In genomic region chr5:93741136-93741811, GRCh38 we compare ENCODE assay signal across 24 cellular contexts. TPM values are rescaled to one million over a fixed set of nuclear protein-coding genes. Genes with fewer than 3 reads are reported as not detected.
A peak's percentile ranks its signal among the peaks of the same experiment; 100 is the strongest.
DNase-seq lines count a peak whose midpoint lies in the region; ATAC-seq and TF ChIP-seq lines count a peak whose summit lies in the region.
"Had no signal": no experiment of that assay in that cellular context is flagged by ENCODE, and none has a peak within 500 bp of the region (broad histone marks: within the 10 kb centered on the region; RNA-seq: fewer than 3 reads in every experiment).

POU5F2 (minus strand) TSS chr5:93741600; CDS start chr5:93741563, 37 bp downstream.

- ATAC-seq in aorta (ENCODE audit: low FRiP score): peak; percentile 19
- ATAC-seq: activated naive CD4-positive, alpha-beta T cell treated with anti-CD3 and anti-CD28 coated beads, Interleukin-2, amount 50 U/mL, for 72 hours; stimulated activated effector memory CD8-positive, alpha-beta T cell treated with anti-CD3 and anti-CD28 coated beads, Interleukin-12 subunit alpha, Interleukin-12 subunit beta, amount 100 ng/mL, for 72 hours; T-cell had no signal

- H3K79me2 ChIP-seq in OCI-LY3 (ENCODE audit: low read length): no peaks in the 10 kb centered on the region
- H3K79me2 ChIP-seq: hepatocyte had no signal

- no peak within 1 kb of the TSS for H3K27ac Mint-ChIP-seq in T-helper 2 cell treated with Interferon-gamma antibody and Interleukin-4, amounts not matched to agents 5 μg/mL and 100 μg/mL, for 36 hours
- H3K27ac Mint-ChIP-seq: activated naive CD4-positive, alpha-beta T cell treated with anti-CD3 and anti-CD28 coated beads, Interleukin-2, amount 50 U/mL, for 72 hours; activated T-helper 1 cell treated with anti-CD3 and anti-CD28 coated beads, Interleukin-12 subunit alpha, Interleukin-12 subunit beta, Interleukin-2, Interleukin-4 antibody, amounts not matched to agents 30 ng/mL and 10 ng/mL and 1 ng/mL, durations not matched to agents 14 hours and 24 hours and 36 hours; B cell; stimulated activated effector memory CD8-positive, alpha-beta T cell treated with anti-CD3 and anti-CD28 coated beads, Interleukin-12 subunit alpha, Interleukin-12 subunit beta, amount 100 ng/mL, for 72 hours; T-cell had no signal

- H3K27ac ChIP-seq in OCI-LY3 (ENCODE audit: low read length) (no peak within 1 kb of the TSS), aorta (ENCODE audit: low read depth in 1 of 2, low read length in 2 of 2) (no peak within 1 kb of the TSS)
- H3K27ac ChIP-seq: hepatocyte, thoracic aorta had no signal

- H2AFZ ChIP-seq in OCI-LY3 (ENCODE audit: low read depth, low read length): no peak within 1 kb of the TSS
- H2AFZ ChIP-seq: hepatocyte had no signal

- no peak for TF ChIP-seq CTCF in OCI-LY3 (IDR thresholded peaks at IDR 0.05; ENCODE audit: low read depth, low read length)

- H3K9me3 ChIP-seq in OCI-LY3 (ENCODE audit: insufficient read depth, low read length) (no peaks in the 10 kb centered on the region), aorta (ENCODE audit: control insufficient read depth, low read length) (peaks cover 1% of the 10 kb centered on the region)
- H3K9me3 ChIP-seq: thoracic aorta had no signal

- H3K4me3 ChIP-seq in OCI-LY3 (ENCODE audit: low read length) (no peak within 1 kb of the TSS; the same call in 1 of the 2 replicates), aorta (ENCODE audit: low read length in 2 of 2) (no peak within 1 kb of the TSS)
- H3K4me3 ChIP-seq: hepatocyte, lung, thoracic aorta had no signal

- WGBS in aorta, 2 donors: 93 to 95% methylated on average over 28 to 29 of the region's 29 CpGs

- intact Hi-C loops in aorta (cut with DNase I): no loop called here

- peak within 1 kb of the TSS; percentile 53 for H3K4me2 ChIP-seq in OCI-LY3 (ENCODE audit: low read length)
- H3K4me2 ChIP-seq: hepatocyte had no signal

- H3K36me3 Mint-ChIP-seq in T-helper 2 cell treated with Interferon-gamma antibody and Interleukin-4, amounts not matched to agents 5 μg/mL and 100 μg/mL, for 36 hours (ENCODE audit: low read depth): no peaks in the 10 kb centered on the region

- H3K27me3 ChIP-seq in OCI-LY3 (ENCODE audit: low read depth, low read length) (no peaks in the 10 kb centered on the region), aorta (ENCODE audit: control insufficient read depth in 1 of 2, insufficient read depth in 2 of 2, low read length in 1 of 2) (no peaks in the 10 kb centered on the region)
- H3K27me3 ChIP-seq: hepatocyte had no signal

- peak; percentile 1 for DNase-seq in activated T-cell treated with anti-CD3 and anti-CD28 coated beads for 48 hours (ENCODE audit: low read depth)
- DNase-seq in activated T-cell treated with anti-CD3 and anti-CD28 coated beads for 4 hours: no peak
- peak; percentile 69 for DNase-seq in iPS-NIHi7 (ENCODE audit: extremely low spot score)
- no peak for DNase-seq in aorta
- DNase-seq in T-helper 2 cell treated with Interferon-gamma antibody and Interleukin-4, amounts not matched to agents 5 μg/mL and 100 μg/mL, for 36 hours (ENCODE audit: low spot score): no peak
- DNase-seq in NCI-H1436 treated with DMSO at 0.1 percent for 48 hours (lab: John Stamatoyannopoulos, UW): no peak
- DNase-seq in A172 (ENCODE audit: low spot score): no peak
- DNase-seq: activated CD4-positive, alpha-beta T cell treated with anti-CD3 and anti-CD28 coated beads for 48 hours; COR-L47; DMS79 treated with DMSO at 0.1 percent for 48 hours; foreskin melanocyte; GOT3; NCI-H1694 treated with DMSO at 0.1 percent for 48 hours; SHP77 treated with DMSO at 0.1 percent for 48 hours; stimulated activated CD4-positive, alpha-beta T cell treated with anti-CD3 and anti-CD28 coated beads, Interleukin-1b, Interleukin-23, amount 100 ng/mL, for 48 hours; T-cell had no signal

- H3K27me3 Mint-ChIP-seq in T-helper 2 cell treated with Interferon-gamma antibody and Interleukin-4, amounts not matched to agents 5 μg/mL and 100 μg/mL, for 36 hours (ENCODE audit: low read depth): no peaks in the 10 kb centered on the region
- H3K27me3 Mint-ChIP-seq: B cell, T-cell had no signal

- H4K20me1 ChIP-seq in OCI-LY3 (ENCODE audit: insufficient read depth, low read length): no peaks in the 10 kb centered on the region

- H3K4me1 Mint-ChIP-seq in T-helper 2 cell treated with Interferon-gamma antibody and Interleukin-4, amounts not matched to agents 5 μg/mL and 100 μg/mL, for 36 hours (ENCODE audit: low read depth): no peaks in the 10 kb centered on the region
- H3K4me1 Mint-ChIP-seq: B cell; stimulated activated effector memory CD8-positive, alpha-beta T cell treated with anti-CD3 and anti-CD28 coated beads, Interleukin-12 subunit alpha, Interleukin-12 subunit beta, amount 100 ng/mL, for 72 hours; T-cell had no signal

- H3K36me3 ChIP-seq in OCI-LY3 (replicated peaks; ENCODE audit: low read depth, low read length) (peaks cover 2% of the 10 kb centered on the region), aorta (ENCODE audit: control insufficient read depth in 1 of 2, insufficient read depth in 2 of 2, low read length in 1 of 2) (no peaks in the 10 kb centered on the region)

- no peak within 1 kb of the TSS for H3K4me3 Mint-ChIP-seq in T-helper 2 cell treated with Interferon-gamma antibody and Interleukin-4, amounts not matched to agents 5 μg/mL and 100 μg/mL, for 36 hours
- H3K4me3 Mint-ChIP-seq: activated T-helper 1 cell treated with anti-CD3 and anti-CD28 coated beads, Interleukin-12 subunit alpha, Interleukin-12 subunit beta, Interleukin-2, Interleukin-4 antibody, amounts not matched to agents 30 ng/mL and 10 ng/mL and 1 ng/mL, durations not matched to agents 14 hours and 24 hours and 36 hours; B cell; stimulated activated effector memory CD8-positive, alpha-beta T cell treated with anti-CD3 and anti-CD28 coated beads, Interleukin-12 subunit alpha, Interleukin-12 subunit beta, amount 100 ng/mL, for 72 hours; T-cell had no signal

- H3K4me1 ChIP-seq in OCI-LY3 (ENCODE audit: low read length) (peaks cover 30% of the 10 kb centered on the region), aorta (ENCODE audit: control insufficient read depth in 1 of 2, insufficient read depth in 2 of 2, low read length in 2 of 2) (no peaks in the 10 kb centered on the region)

- no peak within 1 kb of the TSS for H3K9ac ChIP-seq in OCI-LY3 (ENCODE audit: low read length)

- peaks cover 5% of the 10 kb centered on the region for H3K9me3 Mint-ChIP-seq in T-helper 2 cell treated with Interferon-gamma antibody and Interleukin-4, amounts not matched to agents 5 μg/mL and 100 μg/mL, for 36 hours
- H3K9me3 Mint-ChIP-seq: activated T-helper 1 cell treated with anti-CD3 and anti-CD28 coated beads, Interleukin-12 subunit alpha, Interleukin-12 subunit beta, Interleukin-2, Interleukin-4 antibody, amounts not matched to agents 30 ng/mL and 10 ng/mL and 1 ng/mL, durations not matched to agents 14 hours and 24 hours and 36 hours had no signal

RNA-seq across cellular contexts. Expression of gene POU5F2, which starts in this region (rescaled TPM):
- 1 to 10 TPM; 2.8 to 5.1 TPM for total RNA-seq in aorta
- polyA plus RNA-seq in aorta: under 1 TPM in 1 of 2 donors, not detected in 1; 0.10 TPM
- 0.36 and 0.53 TPM in 2 replicates for total RNA-seq in A172 (2014; rRNA removed; shearing (Covaris generic))

Comparison
In these comparisons a context has a peak if more than half of its experiments do, and no peak if none do; other contexts are left out.
1. DNase-seq: peak in activated T-cell treated with anti-CD3 and anti-CD28 coated beads for 48 hours (single experiment) and iPS-NIHi7 (single experiment); none in activated T-cell treated with anti-CD3 and anti-CD28 coated beads for 4 hours (single experiment), aorta (0 of 2), T-helper 2 cell treated with Interferon-gamma antibody and Interleukin-4, amounts not matched to agents 5 μg/mL and 100 μg/mL, for 36 hours (single experiment), NCI-H1436 treated with DMSO at 0.1 percent for 48 hours (single experiment) and A172 (single experiment).